In genomic region chr14:89416002-89416995, GRCh38 we compare ENCODE assay signal across 1 cellular context.
A peak's percentile ranks its signal among the peaks of the same experiment; 100 is the strongest.
TF ChIP-seq lines count a peak whose summit lies in the region.

No MANE protein-coding gene starts in this region.

TF ChIP-seq in HepG2, 621 proteins besides CTCF, POLR2A, EP300 and RAD21 (continued from another document and continues in another):
- TF ChIP-seq ZNF704 (CRISPR knock-in tag; IDR thresholded peaks at IDR 0.05; ENCODE audit: borderline replicate concordance), result 0 out of 2 replicates have a peak, but pooled peaks have one; percentile 52
- TF ChIP-seq ISL2 (CRISPR knock-in tag; IDR thresholded peaks at IDR 0.05), result 0 out of 2 replicates have a peak, but pooled peaks have one; percentile 1
- peak; percentile 59; the same call in 1 of the 2 replicates for TF ChIP-seq KDM5A (IDR thresholded peaks at IDR 0.05; ENCODE audit: borderline replicate concordance, low read length)
- TF ChIP-seq TBX2 (CRISPR knock-in tag; IDR thresholded peaks at IDR 0.05; ENCODE audit: borderline replicate concordance), result peak; percentile 42; the same call in 1 of the 2 replicates
- TF ChIP-seq ZBTB14 (CRISPR knock-in tag; IDR thresholded peaks at IDR 0.05), result peak; percentile 96
- no peak for TF ChIP-seq TCF12 (IDR thresholded peaks at IDR 0.05)
- peak; percentile 65; the same call in 1 of the 2 replicates for TF ChIP-seq TCF12 (CRISPR knock-in tag; IDR thresholded peaks at IDR 0.05)
- TF ChIP-seq HINFP (CRISPR knock-in tag; IDR thresholded peaks at IDR 0.05; ENCODE audit: low read depth), result 0 out of 2 replicates have a peak, but pooled peaks have one; percentile 53
- 0 out of 2 replicates have a peak, but pooled peaks have one; percentile 18 for TF ChIP-seq KDM2A (CRISPR knock-in tag; IDR thresholded peaks at IDR 0.05; ENCODE audit: borderline replicate concordance, low read depth)
- no peak for TF ChIP-seq ZNF616 (CRISPR knock-in tag; IDR thresholded peaks at IDR 0.05; ENCODE audit: low read depth)
- TF ChIP-seq MAZ (IDR thresholded peaks at IDR 0.05; ENCODE audit: borderline replicate concordance, low read depth, low read length), result 0 out of 2 replicates have a peak, but pooled peaks have one; percentile 53
- TF ChIP-seq MAZ (CRISPR knock-in tag; IDR thresholded peaks at IDR 0.05; ENCODE audit: low read depth), result 0 out of 2 replicates have a peak, but pooled peaks have one; percentile 56
- no peak; the same call in 1 of the 2 replicates for TF ChIP-seq ELF4 (CRISPR knock-in tag; IDR thresholded peaks at IDR 0.05; ENCODE audit: borderline replicate concordance)
- no peak; the same call in 1 of the 2 replicates for TF ChIP-seq PPARG (CRISPR knock-in tag; conservative IDR thresholded peaks at IDR 0.05)
- TF ChIP-seq ZNF138 (CRISPR knock-in tag; IDR thresholded peaks at IDR 0.05; ENCODE audit: low read depth), result peak; percentile 30; the same call in 1 of the 2 replicates
- peak; percentile 26 for TF ChIP-seq U2AF1 (optimal IDR thresholded peaks at IDR 0.05; ENCODE audit: low read depth, low read length)
- 0 out of 2 replicates have a peak, but pooled peaks have one; percentile 23 for TF ChIP-seq TAF1 (CRISPR knock-in tag; IDR thresholded peaks at IDR 0.05)
- TF ChIP-seq SOX6 (IDR thresholded peaks at IDR 0.05), result no peak
- 0 out of 2 replicates have a peak, but pooled peaks have one; percentile 28 for TF ChIP-seq SOX6 (CRISPR knock-in tag; IDR thresholded peaks at IDR 0.05)
- TF ChIP-seq PHF8 (CRISPR knock-in tag; IDR thresholded peaks at IDR 0.05), result peak; percentile 30; the same call in 1 of the 2 replicates
- 0 out of 2 replicates have a peak, but pooled peaks have one; percentile 25 for TF ChIP-seq ZNF572 (CRISPR knock-in tag; IDR thresholded peaks at IDR 0.05)
- TF ChIP-seq SAFB2 (CRISPR knock-in tag; IDR thresholded peaks at IDR 0.05; ENCODE audit: borderline replicate concordance, low read depth), result no peak
- TF ChIP-seq NFYB (CRISPR knock-in tag; IDR thresholded peaks at IDR 0.05), result peak; percentile 91
- TF ChIP-seq SALL2 (CRISPR knock-in tag; IDR thresholded peaks at IDR 0.05), result 0 out of 2 replicates have a peak, but pooled peaks have one; percentile 8
- TF ChIP-seq MXI1 (IDR thresholded peaks at IDR 0.05; ENCODE audit: borderline replicate concordance, low read depth, low read length), result peak; percentile 79; the same call in 2 of the 3 replicates
- TF ChIP-seq REST (IDR thresholded peaks at IDR 0.05; ENCODE audit: borderline replicate concordance in 1 of 2, low read depth in 1 of 2, low read length in 2 of 2), result peak in 1 of 2 experiments; percentile 29; a peak in 1 of 4 replicates
- peak; percentile 84 for TF ChIP-seq SAP130 (CRISPR knock-in tag; IDR thresholded peaks at IDR 0.05; ENCODE audit: low read depth)
- TF ChIP-seq ZFX (CRISPR knock-in tag; IDR thresholded peaks at IDR 0.05; ENCODE audit: low read depth), result peak; percentile 51
- TF ChIP-seq ZNF543 (CRISPR knock-in tag; IDR thresholded peaks at IDR 0.05), result 0 out of 2 replicates have a peak, but pooled peaks have one; percentile 34
- TF ChIP-seq FOXP4 (CRISPR knock-in tag; IDR thresholded peaks at IDR 0.05), result peak; percentile 19; the same call in 1 of the 2 replicates
- TF ChIP-seq ARID4A (CRISPR knock-in tag; IDR thresholded peaks at IDR 0.05; ENCODE audit: borderline replicate concordance), result peak; percentile 82
- 0 out of 2 replicates have a peak, but pooled peaks have one; percentile 62 for TF ChIP-seq ZNF563 (CRISPR knock-in tag; IDR thresholded peaks at IDR 0.05)
- TF ChIP-seq ZMYM3 (CRISPR knock-in tag; IDR thresholded peaks at IDR 0.05), result no peak
- no peak for TF ChIP-seq TBX3 (IDR thresholded peaks at IDR 0.05; ENCODE audit: borderline replicate concordance)
- TF ChIP-seq ZNF282 (IDR thresholded peaks at IDR 0.05; ENCODE audit: partially characterized antibody), result no peak
- TF ChIP-seq ZHX1 (CRISPR knock-in tag; IDR thresholded peaks at IDR 0.05; ENCODE audit: low read depth), result no peak
- TF ChIP-seq ZGPAT (CRISPR knock-in tag; IDR thresholded peaks at IDR 0.05), result peak; percentile 35; the same call in 1 of the 2 replicates
- TF ChIP-seq POLR2AphosphoS5 (IDR thresholded peaks at IDR 0.05; ENCODE audit: low read depth, low read length), result peak; percentile 64
- TF ChIP-seq DDIT3 (CRISPR knock-in tag; IDR thresholded peaks at IDR 0.05), result no peak
- peak; percentile 51 for TF ChIP-seq RBM39 (IDR thresholded peaks at IDR 0.05; ENCODE audit: low read depth, low read length, poor library complexity, severe bottlenecking)
- TF ChIP-seq HDAC1 (CRISPR knock-in tag; IDR thresholded peaks at IDR 0.05), result peak; percentile 64
- TF ChIP-seq MAFF (IDR thresholded peaks at IDR 0.05; ENCODE audit: low read depth, low read length), result no peak
